In the genomic region with DNA sequence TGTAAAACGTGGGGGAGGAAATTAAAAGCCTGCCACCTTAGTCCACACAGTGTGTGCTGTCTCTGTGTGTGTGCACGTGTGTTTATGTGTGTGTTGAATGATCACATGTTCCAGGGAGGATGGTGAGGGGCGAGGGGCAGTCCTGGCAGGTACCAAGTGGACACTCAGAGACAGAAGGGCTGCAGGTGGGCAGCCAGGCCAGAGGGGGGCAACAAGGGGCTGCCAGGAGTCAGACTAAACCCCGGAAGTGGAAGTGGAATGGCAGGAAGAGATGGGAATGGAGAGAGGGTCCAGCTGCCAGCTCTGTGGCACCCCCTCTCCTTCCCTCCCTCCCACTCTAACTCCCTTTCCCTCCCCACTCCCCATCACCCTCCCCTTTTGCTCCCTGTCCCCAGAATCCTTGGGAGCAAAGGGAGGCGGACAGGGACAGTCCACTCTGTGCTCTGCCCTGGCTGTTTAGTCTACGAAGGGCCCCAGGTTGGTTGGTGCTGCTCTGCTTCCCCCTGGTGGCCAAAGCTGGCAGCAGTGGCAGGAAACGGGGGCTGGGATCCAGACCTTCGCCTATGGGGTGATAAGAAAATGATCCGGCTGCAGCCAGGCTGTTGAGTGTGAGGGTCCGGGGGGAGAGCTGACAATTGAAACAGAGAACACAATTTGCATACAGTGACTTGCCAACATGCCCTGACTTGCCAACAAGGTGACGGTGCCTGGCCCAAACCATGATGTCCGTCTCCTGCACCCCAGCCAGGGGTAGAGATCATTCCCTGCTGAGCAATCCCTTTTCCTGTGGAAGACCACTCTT, we compare ENCODE assay signal across 1 cellular context.
TF ChIP-seq lines count a peak whose summit lies in the region.

No MANE protein-coding gene starts in this region.

TF ChIP-seq in HepG2, 621 proteins besides CTCF, POLR2A, EP300 and RAD21 (continued from another document):
- TF ChIP-seq, protein P1, sequence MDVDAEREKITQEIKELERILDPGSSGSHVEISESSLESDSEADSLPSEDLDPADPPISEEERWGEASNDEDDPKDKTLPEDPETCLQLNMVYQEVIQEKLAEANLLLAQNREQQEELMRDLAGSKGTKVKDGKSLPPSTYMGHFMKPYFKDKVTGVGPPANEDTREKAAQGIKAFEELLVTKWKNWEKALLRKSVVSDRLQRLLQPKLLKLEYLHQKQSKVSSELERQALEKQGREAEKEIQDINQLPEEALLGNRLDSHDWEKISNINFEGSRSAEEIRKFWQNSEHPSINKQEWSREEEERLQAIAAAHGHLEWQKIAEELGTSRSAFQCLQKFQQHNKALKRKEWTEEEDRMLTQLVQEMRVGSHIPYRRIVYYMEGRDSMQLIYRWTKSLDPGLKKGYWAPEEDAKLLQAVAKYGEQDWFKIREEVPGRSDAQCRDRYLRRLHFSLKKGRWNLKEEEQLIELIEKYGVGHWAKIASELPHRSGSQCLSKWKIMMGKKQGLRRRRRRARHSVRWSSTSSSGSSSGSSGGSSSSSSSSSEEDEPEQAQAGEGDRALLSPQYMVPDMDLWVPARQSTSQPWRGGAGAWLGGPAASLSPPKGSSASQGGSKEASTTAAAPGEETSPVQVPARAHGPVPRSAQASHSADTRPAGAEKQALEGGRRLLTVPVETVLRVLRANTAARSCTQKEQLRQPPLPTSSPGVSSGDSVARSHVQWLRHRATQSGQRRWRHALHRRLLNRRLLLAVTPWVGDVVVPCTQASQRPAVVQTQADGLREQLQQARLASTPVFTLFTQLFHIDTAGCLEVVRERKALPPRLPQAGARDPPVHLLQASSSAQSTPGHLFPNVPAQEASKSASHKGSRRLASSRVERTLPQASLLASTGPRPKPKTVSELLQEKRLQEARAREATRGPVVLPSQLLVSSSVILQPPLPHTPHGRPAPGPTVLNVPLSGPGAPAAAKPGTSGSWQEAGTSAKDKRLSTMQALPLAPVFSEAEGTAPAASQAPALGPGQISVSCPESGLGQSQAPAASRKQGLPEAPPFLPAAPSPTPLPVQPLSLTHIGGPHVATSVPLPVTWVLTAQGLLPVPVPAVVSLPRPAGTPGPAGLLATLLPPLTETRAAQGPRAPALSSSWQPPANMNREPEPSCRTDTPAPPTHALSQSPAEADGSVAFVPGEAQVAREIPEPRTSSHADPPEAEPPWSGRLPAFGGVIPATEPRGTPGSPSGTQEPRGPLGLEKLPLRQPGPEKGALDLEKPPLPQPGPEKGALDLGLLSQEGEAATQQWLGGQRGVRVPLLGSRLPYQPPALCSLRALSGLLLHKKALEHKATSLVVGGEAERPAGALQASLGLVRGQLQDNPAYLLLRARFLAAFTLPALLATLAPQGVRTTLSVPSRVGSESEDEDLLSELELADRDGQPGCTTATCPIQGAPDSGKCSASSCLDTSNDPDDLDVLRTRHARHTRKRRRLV (CRISPR knock-in tag; IDR thresholded peaks at IDR 0.05): no peak
- TF ChIP-seq ZNF704 (CRISPR knock-in tag; IDR thresholded peaks at IDR 0.05; ENCODE audit: borderline replicate concordance) (no peak), ZNF263 (CRISPR knock-in tag; IDR thresholded peaks at IDR 0.05) (0 out of 2 replicates have a peak, but pooled peaks have one; percentile 8), PTBP1 (IDR thresholded peaks at IDR 0.05; ENCODE audit: low read depth, low read length, poor library complexity, severe bottlenecking) (no peak), ELF3 (CRISPR knock-in tag; IDR thresholded peaks at IDR 0.05) (peak; percentile 56), EZH2 (conservative IDR thresholded peaks at IDR 0.05; ENCODE audit: low read depth, low read length) (no peak), U2AF2 (IDR thresholded peaks at IDR 0.05; ENCODE audit: low read depth, low read length) (no peak), CREM (IDR thresholded peaks at IDR 0.05) (peak; percentile 18; the same call in 1 of the 2 replicates), CREM (CRISPR knock-in tag; IDR thresholded peaks at IDR 0.05) (no peak), SMC3 (IDR thresholded peaks at IDR 0.05; ENCODE audit: low read length) (peak; percentile 36), ZNF326 (CRISPR knock-in tag; IDR thresholded peaks at IDR 0.05; ENCODE audit: borderline replicate concordance) (no peak), ZBTB37 (CRISPR knock-in tag; IDR thresholded peaks at IDR 0.05) (no peak), ZNF275 (CRISPR knock-in tag; IDR thresholded peaks at IDR 0.05; ENCODE audit: borderline replicate concordance) (peak; percentile 35; the same call in 1 of the 2 replicates), ZBTB21 (CRISPR knock-in tag; IDR thresholded peaks at IDR 0.05) (no peak), NONO (IDR thresholded peaks at IDR 0.05) (no peak), NONO (CRISPR knock-in tag; conservative IDR thresholded peaks at IDR 0.05) (peak; percentile 44; the same call in 1 of the 2 replicates), PHF8 (CRISPR knock-in tag; IDR thresholded peaks at IDR 0.05) (peak; percentile 57; the same call in 1 of the 2 replicates), GABPB1 (CRISPR knock-in tag; IDR thresholded peaks at IDR 0.05) (peak; percentile 91), ZNF225 (CRISPR knock-in tag; IDR thresholded peaks at IDR 0.05) (0 out of 2 replicates have a peak, but pooled peaks have one; percentile 28), HNF4G (IDR thresholded peaks at IDR 0.05; ENCODE audit: borderline replicate concordance, low read depth, low read length) (no peak), HNF4G (CRISPR knock-in tag; IDR thresholded peaks at IDR 0.05; ENCODE audit: borderline replicate concordance, low read depth) (no peak), GATAD1 (CRISPR knock-in tag; IDR thresholded peaks at IDR 0.05) (peak; percentile 87), SMAD1 (CRISPR knock-in tag; IDR thresholded peaks at IDR 0.05; ENCODE audit: borderline replicate concordance, low read depth) (peak; percentile 41; the same call in 1 of the 2 replicates), ARNTL (CRISPR knock-in tag; IDR thresholded peaks at IDR 0.05) (peak; percentile 25; the same call in 1 of the 2 replicates), SPEN (CRISPR knock-in tag; IDR thresholded peaks at IDR 0.05; ENCODE audit: low read depth) (peak; percentile 27; the same call in 1 of the 2 replicates), ZSCAN9 (CRISPR knock-in tag; IDR thresholded peaks at IDR 0.05; ENCODE audit: borderline replicate concordance) (peak; percentile 49; the same call in 1 of the 2 replicates), CCAR2 (optimal IDR thresholded peaks at IDR 0.05; ENCODE audit: low read depth, low read length) (peak; percentile 50), SIX4 (CRISPR knock-in tag; IDR thresholded peaks at IDR 0.05) (no peak), HMGXB4 (CRISPR knock-in tag; IDR thresholded peaks at IDR 0.05; ENCODE audit: borderline replicate concordance in 1 of 2, low read depth in 1 of 2) (peak; percentile 82 to 87), ZSCAN12 (CRISPR knock-in tag; IDR thresholded peaks at IDR 0.05) (no peak), NR0B2 (CRISPR knock-in tag; IDR thresholded peaks at IDR 0.05) (no peak), MTA3 (CRISPR knock-in tag; IDR thresholded peaks at IDR 0.05) (no peak), HDAC1 (CRISPR knock-in tag; IDR thresholded peaks at IDR 0.05) (no peak; the same call in 1 of the 2 replicates), ZNF282 (IDR thresholded peaks at IDR 0.05; ENCODE audit: partially characterized antibody) (no peak)
- TF ChIP-seq, protein P2, sequence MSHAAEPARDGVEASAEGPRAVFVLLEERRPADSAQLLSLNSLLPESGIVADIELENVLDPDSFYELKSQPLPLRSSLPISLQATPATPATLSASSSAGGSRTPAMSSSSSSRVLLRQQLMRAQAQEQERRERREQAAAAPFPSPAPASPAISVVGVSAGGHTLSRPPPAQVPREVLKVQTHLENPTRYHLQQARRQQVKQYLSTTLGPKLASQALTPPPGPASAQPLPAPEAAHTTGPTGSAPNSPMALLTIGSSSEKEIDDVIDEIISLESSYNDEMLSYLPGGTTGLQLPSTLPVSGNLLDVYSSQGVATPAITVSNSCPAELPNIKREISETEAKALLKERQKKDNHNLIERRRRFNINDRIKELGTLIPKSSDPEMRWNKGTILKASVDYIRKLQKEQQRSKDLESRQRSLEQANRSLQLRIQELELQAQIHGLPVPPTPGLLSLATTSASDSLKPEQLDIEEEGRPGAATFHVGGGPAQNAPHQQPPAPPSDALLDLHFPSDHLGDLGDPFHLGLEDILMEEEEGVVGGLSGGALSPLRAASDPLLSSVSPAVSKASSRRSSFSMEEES (CRISPR knock-in tag; IDR thresholded peaks at IDR 0.05): no peak
- TF ChIP-seq, protein P3, sequence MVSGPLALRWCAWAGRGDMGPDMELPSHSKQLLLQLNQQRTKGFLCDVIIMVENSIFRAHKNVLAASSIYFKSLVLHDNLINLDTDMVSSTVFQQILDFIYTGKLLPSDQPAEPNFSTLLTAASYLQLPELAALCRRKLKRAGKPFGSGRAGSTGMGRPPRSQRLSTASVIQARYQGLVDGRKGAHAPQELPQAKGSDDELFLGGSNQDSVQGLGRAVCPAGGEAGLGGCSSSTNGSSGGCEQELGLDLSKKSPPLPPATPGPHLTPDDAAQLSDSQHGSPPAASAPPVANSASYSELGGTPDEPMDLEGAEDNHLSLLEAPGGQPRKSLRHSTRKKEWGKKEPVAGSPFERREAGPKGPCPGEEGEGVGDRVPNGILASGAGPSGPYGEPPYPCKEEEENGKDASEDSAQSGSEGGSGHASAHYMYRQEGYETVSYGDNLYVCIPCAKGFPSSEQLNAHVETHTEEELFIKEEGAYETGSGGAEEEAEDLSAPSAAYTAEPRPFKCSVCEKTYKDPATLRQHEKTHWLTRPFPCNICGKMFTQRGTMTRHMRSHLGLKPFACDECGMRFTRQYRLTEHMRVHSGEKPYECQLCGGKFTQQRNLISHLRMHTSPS (CRISPR knock-in tag; IDR thresholded peaks at IDR 0.05; ENCODE audit: low read depth): peak; percentile 33; the same call in 1 of the 2 replicates
